20 cellular contexts compared by ENCODE assay signal in genomic region chr2:196959750-196960392, GRCh38. TPM values are rescaled to one million over a fixed set of nuclear protein-coding genes. Genes with fewer than 3 reads are reported as not detected.
DNase-seq lines count a peak whose midpoint lies in the region; ATAC-seq lines count a peak whose summit lies in the region.
"Had no signal": no experiment of that assay in that cellular context is flagged by ENCODE, and none has a peak within 500 bp of the region (broad histone marks: within the 10 kb centered on the region; RNA-seq: fewer than 3 reads in every experiment).

No MANE protein-coding gene starts in this region.

- H3K27me3 ChIP-seq in adipocyte (replicated peaks; ENCODE audit: control insufficient read depth, insufficient read depth, low read length) = no peaks in the 10 kb centered on the region
- H3K27me3 ChIP-seq: SJSA1 had no signal

- H3K4me1 ChIP-seq in adipocyte (ENCODE audit: control insufficient read depth, insufficient read depth, low read length) = peaks cover 4% of the 10 kb centered on the region
- H3K4me1 ChIP-seq: psoas muscle, SJSA1 had no signal

- H3K36me3 ChIP-seq in adipocyte (ENCODE audit: control insufficient read depth, insufficient read depth, low read length, severe bottlenecking) = no peaks in the 10 kb centered on the region
- H3K36me3 ChIP-seq: SJSA1 had no signal

- H3K4me1 Mint-ChIP-seq in stimulated activated naive B cell treated with anti-CD40 and anti-IgM and Interleukin-4, amounts not matched to agents 10 μg/mL and 1 μg/mL and 100 μg/mL, for 72 hours = peaks cover 0 to 4% of the 10 kb centered on the region in 2 donors

- H3K4me3 ChIP-seq in adipocyte (ENCODE audit: low read length) = no peak overlapping the region
- H3K4me3 ChIP-seq: psoas muscle, SJSA1 had no signal

- H3K27me3 Mint-ChIP-seq in stimulated activated naive B cell treated with anti-CD40 and anti-IgM and Interleukin-4, amounts not matched to agents 10 μg/mL and 1 μg/mL and 100 μg/mL, for 72 hours = no peaks in the 10 kb centered on the region

- H3K9me3 Mint-ChIP-seq in stimulated activated naive B cell treated with anti-CD40 and anti-IgM and Interleukin-4, amounts not matched to agents 10 μg/mL and 1 μg/mL and 100 μg/mL, for 72 hours = peaks cover 1 to 4% of the 10 kb centered on the region in 2 donors

- no peak overlapping the region for H3K9ac ChIP-seq in adipocyte (ENCODE audit: low read length)
- H3K9ac ChIP-seq: KMS-11 had no signal

- intact Hi-C loops in left colon (cut with DNase I, micrococcal nuclease) = no loop called here

- H3K36me3 Mint-ChIP-seq in stimulated activated naive B cell treated with anti-CD40 and anti-IgM and Interleukin-4, amounts not matched to agents 10 μg/mL and 1 μg/mL and 100 μg/mL, for 72 hours = peaks cover 0 to 8% of the 10 kb centered on the region in 2 donors

- peak; percentile 56 for ATAC-seq in left colon
- ATAC-seq in stimulated activated naive B cell treated with anti-CD40 and anti-IgM and Interleukin-4, amounts not matched to agents 10 μg/mL and 1 μg/mL and 100 μg/mL, for 72 hours (replicated peaks) = no peak
- no peak for ATAC-seq in HG03196 (IDR thresholded peaks at IDR 0.05; ENCODE audit: unreplicated experiment)
- no peak for ATAC-seq in GM19463 (IDR thresholded peaks at IDR 0.05; ENCODE audit: unreplicated experiment)
- ATAC-seq: esophagus mucosa, left cardiac atrium, psoas muscle had no signal

- peak overlapping the region; percentile 20 for H3K27ac Mint-ChIP-seq in stimulated activated naive B cell treated with anti-CD40 and anti-IgM and Interleukin-4, amounts not matched to agents 10 μg/mL and 1 μg/mL and 100 μg/mL, for 72 hours

- DNase-seq in NCI-H345 (lab: John Stamatoyannopoulos, UW) (peak; percentile 15), NCI-H345 treated with DMSO at 0.1 percent for 48 hours (lab: John Stamatoyannopoulos, UW; ENCODE audit: unreplicated experiment) (no peak), adipocyte (ENCODE audit: low read depth) (peak; percentile 57), left colon (no peak), NAMALWA (ENCODE audit: low spot score) (no peak)
- no peak for DNase-seq in stimulated activated naive B cell treated with anti-CD40 and anti-IgM and Interleukin-4, amounts not matched to agents 10 μg/mL and 1 μg/mL and 100 μg/mL, for 72 hours
- DNase-seq: 8988T; activated CD4-positive, alpha-beta T cell treated with anti-CD3 and anti-CD28 coated beads for 48 hours; activated naive CD4-positive, alpha-beta T cell treated with anti-CD3 and anti-CD28 coated beads, Interleukin-2, amount 50 U/mL, for 16 hours; left cardiac atrium; NCI-H1417; NCI-H446; psoas muscle; stimulated activated naive CD4-positive, alpha-beta T cell treated with Interleukin-2 at 50 U/mL for 16 hours; T1000 had no signal

- H3K4me3 Mint-ChIP-seq in stimulated activated naive B cell treated with anti-CD40 and anti-IgM and Interleukin-4, amounts not matched to agents 10 μg/mL and 1 μg/mL and 100 μg/mL, for 72 hours = no peak overlapping the region

- H3K9me3 ChIP-seq in adipocyte (ENCODE audit: control insufficient read depth, low read length) = no peaks in the 10 kb centered on the region
- H3K9me3 ChIP-seq: psoas muscle, SJSA1 had no signal

RNA-seq across cellular contexts. Expression of gene PGAP1, which starts 33.4 kb away (rescaled TPM):
- 10 to 100 TPM; 15.0 to 17.2 TPM for total RNA-seq in left colon

Comparison
In these comparisons a context has a peak if more than half of its experiments do, and no peak if none do; other contexts are left out.
1. DNase-seq: peak in NCI-H345 (single experiment) and adipocyte (single experiment); none in NCI-H345 treated with DMSO at 0.1 percent for 48 hours (single experiment), left colon (0 of 2), stimulated activated naive B cell treated with anti-CD40 and anti-IgM and Interleukin-4, amounts not matched to agents 10 μg/mL and 1 μg/mL and 100 μg/mL, for 72 hours (single experiment) and NAMALWA (single experiment).